In genomic region chr17:2391597-2392251, GRCh38 we compare ENCODE assay signal across 8 cellular contexts. TPM values are rescaled to one million over a fixed set of nuclear protein-coding genes. Genes with fewer than 3 reads are reported as not detected.
A peak's percentile ranks its signal among the peaks of the same experiment; 100 is the strongest.
DNase-seq lines count a peak whose midpoint lies in the region; ATAC-seq, FAIRE-seq and TF ChIP-seq lines count a peak whose summit lies in the region.

No MANE protein-coding gene starts in this region.

- no peak for TF ChIP-seq CTCF in Caco-2 (IDR thresholded peaks at IDR 0.05; ENCODE audit: insufficient read depth in 1 of 2, low read depth in 1 of 2, low read length in 1 of 2, severe bottlenecking in 1 of 2, unreplicated experiment in 1 of 2)
- no peak for TF ChIP-seq CTCF in PC-9 (conservative IDR thresholded peaks at IDR 0.05)
- no peak for TF ChIP-seq CTCF in endothelial cell of umbilical vein (IDR thresholded peaks at IDR 0.05; ENCODE audit: extremely low read depth in 1 of 2, insufficient read depth in 1 of 2, low read depth in 1 of 2, low read length in 2 of 2)
- no peak for TF ChIP-seq CTCF in parathyroid adenoma (IDR thresholded peaks at IDR 0.05)

- no peak for FAIRE-seq in endothelial cell of umbilical vein (lab: Jason Lieb, UNC)

- intact Hi-C loops in Caco-2 (cut with micrococcal nuclease; ENCODE audit: unreplicated experiment) = loop anchor here (1.0 kb wide), 1 partner anchor 10 kb away; the partner anchor contains the start of gene MNT
- intact Hi-C loops in PC-9 (cut with micrococcal nuclease; ENCODE audit: unreplicated experiment) = loop anchor here (1.0 to 2.0 kb wide), 3 partner anchors 10 to 33 kb away; partner anchors contain the start of gene MNT
- intact Hi-C loops in endothelial cell of umbilical vein (cut with micrococcal nuclease) = loop anchor here (5.0 kb wide), 1 partner anchor 674 kb away; no protein-coding TSS in a partner anchor

- H3K27me3 ChIP-seq in Caco-2 (replicated peaks; ENCODE audit: control insufficient read depth, insufficient read depth, low read length) = no peaks in the 10 kb centered on the region
- H3K27me3 ChIP-seq in PC-9 (ENCODE audit: insufficient read depth, low read depth) = no peaks in the 10 kb centered on the region
- H3K27me3 ChIP-seq in endothelial cell of umbilical vein (ENCODE audit: control insufficient read depth in 2 of 2, insufficient read depth in 2 of 2, low read length in 2 of 2) = no peaks in the 10 kb centered on the region
- no peaks in the 10 kb centered on the region for H3K27me3 ChIP-seq in parathyroid adenoma (ENCODE audit: control insufficient read depth, insufficient read depth, low read length)

- dilution Hi-C loops in endothelial cell of umbilical vein (cut with MboI; ENCODE audit: extremely low pct_ligation_motif_present, low sequenced_read_pairs) = no loop called here

- H3K27ac ChIP-seq in PC-9 = peak overlapping the region; percentile 60
- no peak overlapping the region for H3K27ac ChIP-seq in endothelial cell of umbilical vein (ENCODE audit: insufficient read depth, low read depth, low read length)
- peak overlapping the region; percentile 83 for H3K27ac ChIP-seq in parathyroid adenoma

- BruUV-seq in Caco-2 (replicated peaks; lab: Mats Ljungman, UMichigan) (no TSS peak), PC-9 (replicated peaks; lab: Mats Ljungman, UMichigan) (no TSS peak), endothelial cell of umbilical vein (replicated peaks; lab: Mats Ljungman, UMichigan) (no TSS peak)

- H3F3A ChIP-seq in PC-9 (ENCODE audit: insufficient read depth, low read depth) = peaks cover 27% of the 10 kb centered on the region

- H3K36me3 ChIP-seq in Caco-2 (ENCODE audit: control insufficient read depth, insufficient read depth, low read length) (no peaks in the 10 kb centered on the region), PC-9 (ENCODE audit: low read depth) (0 out of 2 replicates have a peak, but pooled peaks cover 5% of the 10 kb centered on the region), endothelial cell of umbilical vein (ENCODE audit: control insufficient read depth in 2 of 2, extremely low read depth in 1 of 2, insufficient read depth in 2 of 2, low read length in 2 of 2) (peaks cover 0 to 5% of the 10 kb centered on the region in 2 experiments), parathyroid adenoma (ENCODE audit: control insufficient read depth, insufficient read depth, low read length) (no peaks in the 10 kb centered on the region)

- H3K27ac Mint-ChIP-seq in Caco-2 (ENCODE audit: unreplicated experiment) = peak overlapping the region; percentile 85

- DNase-seq in Caco-2 = no peak
- no peak for DNase-seq in PC-9
- no peak for DNase-seq in endothelial cell of umbilical vein (ENCODE audit: low read depth, low spot score)
- no peak for DNase-seq in NCI-H226
- no peak for DNase-seq in AG08395 (ENCODE audit: low spot score)
- DNase-seq in NCI-H748 (lab: John Stamatoyannopoulos, UW; ENCODE audit: unreplicated experiment) = no peak

- no peaks in the 10 kb centered on the region for H3K9me2 ChIP-seq in PC-9 (ENCODE audit: insufficient read depth)

- CTCF ChIA-PET in Caco-2 (lab: Charles Lee) (interaction anchor here (0.6 to 4.6 kb wide), 3 partner anchors 9 to 198 kb away, joined by 3 to 53 read pairs (median 33); no protein-coding TSS in a partner anchor), PC-9 (lab: Charles Lee) (interaction anchor here (0.9 to 1.8 kb wide), 2 partner anchors 9 kb away, joined by 4 to 8 read pairs; no protein-coding TSS in a partner anchor), endothelial cell of umbilical vein (lab: Charles Lee) (interaction anchor here (1.0 to 4.8 kb wide), 5 partner anchors 9 to 24 kb away, joined by 3 to 58 read pairs (median 3); no protein-coding TSS in a partner anchor)

- H3K36me3 Mint-ChIP-seq in Caco-2 (ENCODE audit: insufficient read depth, unreplicated experiment) = peaks cover 50% of the 10 kb centered on the region

- no peaks in the 10 kb centered on the region for H3K9me3 Mint-ChIP-seq in Caco-2 (ENCODE audit: unreplicated experiment)

- H2AFZ ChIP-seq in PC-9 = no peak overlapping the region
- no peak overlapping the region for H2AFZ ChIP-seq in endothelial cell of umbilical vein (ENCODE audit: low read depth, low read length)
- peak overlapping the region; percentile 57 for H2AFZ ChIP-seq in parathyroid adenoma

- no peaks in the 10 kb centered on the region for H3K9me1 ChIP-seq in endothelial cell of umbilical vein (replicated peaks; ENCODE audit: control insufficient read depth, extremely low read depth, insufficient read depth, low read length)

- H3K9me3 ChIP-seq in Caco-2 (no peaks in the 10 kb centered on the region), PC-9 (ENCODE audit: insufficient read depth, low read depth) (no peaks in the 10 kb centered on the region), endothelial cell of umbilical vein (replicated peaks; ENCODE audit: control insufficient read depth, insufficient read depth, low read length) (no peaks in the 10 kb centered on the region), parathyroid adenoma (ENCODE audit: control insufficient read depth, low read length) (no peaks in the 10 kb centered on the region)

- no peak for ATAC-seq in HG03342 (IDR thresholded peaks at IDR 0.05; ENCODE audit: unreplicated experiment)

- H3K79me2 ChIP-seq in PC-9 (ENCODE audit: low read depth) (peaks cover 42% of the 10 kb centered on the region), endothelial cell of umbilical vein (ENCODE audit: control insufficient read depth, insufficient read depth, low read length) (peaks cover 10% of the 10 kb centered on the region), parathyroid adenoma (peaks cover 27% of the 10 kb centered on the region)

- peak overlapping the region; percentile 68 for H3K9ac ChIP-seq in endothelial cell of umbilical vein (replicated peaks; ENCODE audit: extremely low read depth, insufficient read depth, low read length)
- no peak overlapping the region for H3K9ac ChIP-seq in parathyroid adenoma

- TF ChIP-seq POLR2A in endothelial cell of umbilical vein (IDR thresholded peaks at IDR 0.05; ENCODE audit: low read depth, low read length) = no peak

- POLR2A ChIA-PET in Caco-2 (lab: Charles Lee) (interaction anchor here (0.6 to 3.2 kb wide), 3 partner anchors 9 to 88 kb away, joined by 3 to 23 read pairs (median 6); partner anchors contain the start of genes SMG6 and SRR), PC-9 (lab: Charles Lee; ENCODE audit: unreplicated experiment) (interaction anchor here (0.7 to 2.5 kb wide), 3 partner anchors 10 to 15 kb away, joined by 3 to 31 read pairs (median 26); no protein-coding TSS in a partner anchor), endothelial cell of umbilical vein (lab: Charles Lee) (no interaction called here)

- peak overlapping the region; percentile 84 for H3K4me3 Mint-ChIP-seq in Caco-2 (ENCODE audit: unreplicated experiment)

- H3K27me3 Mint-ChIP-seq in Caco-2 (ENCODE audit: insufficient read depth, unreplicated experiment) = no peaks in the 10 kb centered on the region

- peaks cover 22% of the 10 kb centered on the region for H3K4me1 ChIP-seq in Caco-2
- peaks cover 24% of the 10 kb centered on the region for H3K4me1 ChIP-seq in PC-9 (replicated peaks; ENCODE audit: insufficient read depth)
- peaks cover 26% of the 10 kb centered on the region for H3K4me1 ChIP-seq in endothelial cell of umbilical vein (ENCODE audit: control insufficient read depth, extremely low read depth, insufficient read depth, low read length)
- H3K4me1 ChIP-seq in parathyroid adenoma = peaks cover 43% of the 10 kb centered on the region

- H3K4me1 Mint-ChIP-seq in Caco-2 (ENCODE audit: low read depth, unreplicated experiment) = peaks cover 9% of the 10 kb centered on the region

- peak overlapping the region; percentile 52 for H3K4me3 ChIP-seq in Caco-2 (ENCODE audit: low read depth, low read length)
- H3K4me3 ChIP-seq in PC-9 = peak overlapping the region; percentile 63
- peak overlapping the region in 1 of 3 experiments; percentile 52 for H3K4me3 ChIP-seq in endothelial cell of umbilical vein (replicated peaks in 1 of 3; ENCODE audit: insufficient read depth in 1 of 3, low read depth in 1 of 3, low read length in 3 of 3)
- H3K4me3 ChIP-seq in parathyroid adenoma (ENCODE audit: low read depth, low read length) = peak overlapping the region; percentile 45

- peak overlapping the region; percentile 92 for H3K4me2 ChIP-seq in PC-9
- peak overlapping the region; percentile 75 for H3K4me2 ChIP-seq in endothelial cell of umbilical vein (ENCODE audit: insufficient read depth, low read length)
- peak overlapping the region; percentile 77 for H3K4me2 ChIP-seq in parathyroid adenoma (ENCODE audit: low read length)

- H4K20me1 ChIP-seq in PC-9 (ENCODE audit: insufficient read depth) (peaks cover 36% of the 10 kb centered on the region), endothelial cell of umbilical vein (replicated peaks; ENCODE audit: control insufficient read depth, extremely low read depth, insufficient read depth, low read length) (no peaks in the 10 kb centered on the region)

RNA-seq across cellular contexts. Expression of gene MNT, which starts 9.1 kb away (rescaled TPM):
- total RNA-seq in Caco-2 (2022) (24.4 and 25.8 TPM in 2 replicates), PC-9 (2021) (60.7 and 72.3 TPM in 2 replicates), endothelial cell of umbilical vein (21.6 TPM in 2 replicates)
- polyA plus RNA-seq in endothelial cell of umbilical vein = 4.1 and 6.6 TPM in 2 replicates
- 3.1 and 3.8 TPM in 2 replicates for polyA plus RNA-seq in endothelial cell of umbilical vein (2011; cell fraction: cytosol; rRNA removed)
- polyA plus RNA-seq in endothelial cell of umbilical vein (2011; cell fraction: nucleus; rRNA removed) = 16.3 and 21.0 TPM in 2 replicates
- 8.5 and 13.1 TPM in 2 replicates for polyA plus RNA-seq in endothelial cell of umbilical vein (2012)
- polyA minus RNA-seq in endothelial cell of umbilical vein = 5.5 and 8.6 TPM in 2 replicates
- 7.8 TPM for polyA minus RNA-seq in endothelial cell of umbilical vein (2011; cell fraction: cytosol; rRNA and poly(A)+ RNA removed)
- 7.6 and 17.2 TPM in 2 replicates for polyA minus RNA-seq in endothelial cell of umbilical vein (2011; cell fraction: nucleus; rRNA and poly(A)+ RNA removed)

RNA-seq across cellular contexts. Expression of gene SGSM2, which starts 54.4 kb away (rescaled TPM):
- total RNA-seq in Caco-2 (2022) (65.6 and 67.4 TPM in 2 replicates), PC-9 (2021) (62.0 and 65.7 TPM in 2 replicates), endothelial cell of umbilical vein (61.6 and 64.3 TPM in 2 replicates)
- polyA plus RNA-seq in endothelial cell of umbilical vein = 94.5 and 122 TPM in 2 replicates
- 36.9 and 56.4 TPM in 2 replicates for polyA plus RNA-seq in endothelial cell of umbilical vein (2011; cell fraction: cytosol; rRNA removed)
- 460 and 617 TPM in 2 replicates for polyA plus RNA-seq in endothelial cell of umbilical vein (2011; cell fraction: nucleus; rRNA removed)
- polyA plus RNA-seq in endothelial cell of umbilical vein (2012) = 51.1 and 66.4 TPM in 2 replicates
- 49.9 and 66.8 TPM in 2 replicates for polyA minus RNA-seq in endothelial cell of umbilical vein
- polyA minus RNA-seq in endothelial cell of umbilical vein (2011; cell fraction: cytosol; rRNA and poly(A)+ RNA removed) = 8.0 TPM
- 53.6 and 75.9 TPM in 2 replicates for polyA minus RNA-seq in endothelial cell of umbilical vein (2011; cell fraction: nucleus; rRNA and poly(A)+ RNA removed)

RNA-seq across cellular contexts. Expression of gene TSR1, which starts 55.5 kb away (rescaled TPM):
- total RNA-seq in Caco-2 (2022) (65.4 and 67.3 TPM in 2 replicates), PC-9 (2021) (42.3 and 42.5 TPM in 2 replicates), endothelial cell of umbilical vein (35.0 and 39.9 TPM in 2 replicates)
- 5.0 and 6.2 TPM in 2 replicates for polyA plus RNA-seq in endothelial cell of umbilical vein
- 11.3 and 11.9 TPM in 2 replicates for polyA plus RNA-seq in endothelial cell of umbilical vein (2011; cell fraction: cytosol; rRNA removed)
- polyA plus RNA-seq in endothelial cell of umbilical vein (2011; cell fraction: nucleus; rRNA removed) = 26.3 and 31.0 TPM in 2 replicates
- polyA plus RNA-seq in endothelial cell of umbilical vein (2012) = 29.8 and 40.8 TPM in 2 replicates
- 18.7 and 20.1 TPM in 2 replicates for polyA minus RNA-seq in endothelial cell of umbilical vein
- 30.8 TPM for polyA minus RNA-seq in endothelial cell of umbilical vein (2011; cell fraction: cytosol; rRNA and poly(A)+ RNA removed)
- 20.0 and 21.3 TPM in 2 replicates for polyA minus RNA-seq in endothelial cell of umbilical vein (2011; cell fraction: nucleus; rRNA and poly(A)+ RNA removed)
